ENCODE assay signal across 8 cellular contexts in the genomic region with DNA sequence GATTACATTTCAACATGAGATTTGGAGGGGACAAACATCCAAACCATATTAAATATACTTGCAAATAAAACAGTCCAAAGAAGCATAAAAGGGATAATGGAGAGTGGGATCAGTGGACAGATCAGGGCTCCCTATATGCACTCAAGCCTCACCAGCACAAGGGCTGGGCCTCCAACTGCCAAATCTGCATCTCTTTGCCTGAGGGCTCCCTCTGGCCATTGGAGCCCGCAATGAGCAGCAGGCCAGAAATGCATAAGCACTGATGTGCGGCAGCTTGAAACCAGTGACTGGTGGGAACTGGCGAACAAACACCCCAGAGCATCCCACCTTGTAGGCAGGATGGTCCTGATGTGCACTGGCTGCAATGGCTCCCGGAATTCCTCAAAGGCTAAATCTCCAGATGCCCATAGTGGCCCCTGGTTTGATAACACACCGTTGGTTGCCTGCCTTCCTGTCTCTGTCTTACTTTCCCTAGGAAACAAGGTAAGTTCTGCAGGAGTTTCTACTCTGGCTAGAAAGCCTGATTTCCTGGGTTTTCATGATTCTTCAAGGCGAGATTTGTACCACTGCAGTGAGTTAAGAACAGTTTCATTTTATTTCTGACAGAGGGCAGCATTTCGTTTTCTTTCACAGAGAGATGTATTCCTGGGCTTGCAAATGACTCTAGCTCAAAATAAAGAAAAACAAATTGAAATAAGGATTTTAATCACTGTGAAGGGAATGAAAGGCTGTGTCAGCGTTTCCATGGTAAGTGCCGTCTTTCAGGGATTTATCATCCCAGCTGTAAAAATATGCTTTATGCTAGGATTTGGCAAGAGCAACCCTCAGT. TPM values are rescaled to one million over a fixed set of nuclear protein-coding genes. Genes with fewer than 3 reads are reported as not detected.
DNase-seq lines count a peak whose midpoint lies in the region; ATAC-seq and TF ChIP-seq lines count a peak whose summit lies in the region.

No MANE protein-coding gene starts in this region.

- TF ChIP-seq CTCF in natural killer cell (IDR thresholded peaks at IDR 0.05) (peak; percentile 62), Caco-2 (IDR thresholded peaks at IDR 0.05; ENCODE audit: insufficient read depth in 1 of 2, low read depth in 1 of 2, low read length in 1 of 2, severe bottlenecking in 1 of 2, unreplicated experiment in 1 of 2) (peak in 1 of 2 experiments; percentile 48)

- intact Hi-C loops in natural killer cell (cut with micrococcal nuclease), result loop anchor here (1.0 kb wide), 2 partner anchors 216 to 341 kb away; no protein-coding TSS in a partner anchor
- intact Hi-C loops in Caco-2 (cut with micrococcal nuclease; ENCODE audit: unreplicated experiment), result loop anchor here (1.0 to 2.0 kb wide), 2 partner anchors 216 to 343 kb away; no protein-coding TSS in a partner anchor

- H3K36me3 ChIP-seq in Caco-2 (ENCODE audit: control insufficient read depth, insufficient read depth, low read length), result no peaks in the 10 kb centered on the region

- peaks cover 30% of the 10 kb centered on the region for H3K4me1 Mint-ChIP-seq in activated CD4-positive, alpha-beta T cell treated with anti-CD3 and anti-CD28 coated beads, Interleukin-2, amount 10 ng/mL, durations not matched to agents 7 days and 5 days
- peaks cover 19 to 24% of the 10 kb centered on the region in 2 donors for H3K4me1 Mint-ChIP-seq in effector memory CD8-positive, alpha-beta T cell (ENCODE audit: low read depth in 2 of 2)
- H3K4me1 Mint-ChIP-seq in natural killer cell, result peaks cover 20 to 22% of the 10 kb centered on the region in 2 donors
- no peaks in the 10 kb centered on the region for H3K4me1 Mint-ChIP-seq in Caco-2 (ENCODE audit: low read depth, unreplicated experiment)

- no peaks in the 10 kb centered on the region for H3K4me1 ChIP-seq in Caco-2

- peaks cover 21% of the 10 kb centered on the region for H3K36me3 Mint-ChIP-seq in activated CD4-positive, alpha-beta T cell treated with anti-CD3 and anti-CD28 coated beads, Interleukin-2, amount 10 ng/mL, durations not matched to agents 7 days and 5 days (ENCODE audit: low read depth)
- peaks cover 7% of the 10 kb centered on the region for H3K36me3 Mint-ChIP-seq in effector memory CD8-positive, alpha-beta T cell (ENCODE audit: insufficient read depth)
- H3K36me3 Mint-ChIP-seq in natural killer cell, result peaks cover 12% of the 10 kb centered on the region
- H3K36me3 Mint-ChIP-seq in Caco-2 (ENCODE audit: insufficient read depth, unreplicated experiment), result no peaks in the 10 kb centered on the region

- CTCF ChIA-PET in activated CD4-positive, alpha-beta T cell treated with anti-CD3 and anti-CD28 coated beads, Interleukin-2, amount 10 ng/mL, durations not matched to agents 7 days and 5 days (lab: Charles Lee), result interaction anchor here (1.0 to 2.6 kb wide), 13 partner anchors 9 to 227 kb away, joined by 3 to 12 read pairs (median 3); partner anchors contain the start of gene SNRK
- CTCF ChIA-PET in Caco-2 (lab: Charles Lee), result interaction anchor here (0.9 to 1.0 kb wide), 4 partner anchors 200 to 341 kb away, joined by 3 to 7 read pairs (median 4); no protein-coding TSS in a partner anchor

- H3K27ac Mint-ChIP-seq in activated CD4-positive, alpha-beta T cell treated with anti-CD3 and anti-CD28 coated beads, Interleukin-2, amount 10 ng/mL, durations not matched to agents 7 days and 5 days, result peak overlapping the region; percentile 96
- H3K27ac Mint-ChIP-seq in effector memory CD8-positive, alpha-beta T cell, result peak overlapping the region; percentile 93 to 96
- H3K27ac Mint-ChIP-seq in natural killer cell (peak overlapping the region; percentile 87 to 93), Caco-2 (ENCODE audit: unreplicated experiment) (no peak overlapping the region)

- DNase-seq in activated CD4-positive, alpha-beta T cell treated with anti-CD3 and anti-CD28 coated beads, Interleukin-2, amount 10 ng/mL, durations not matched to agents 7 days and 5 days, result peak; percentile 25
- no peak for DNase-seq in activated CD4-positive, alpha-beta T cell treated with anti-CD3 and anti-CD28 coated beads for 4 hours
- DNase-seq in RPMI8226 (peak; percentile 41), natural killer cell (no peak), T1000 (lab: John Stamatoyannopoulos, UW) (no peak), Caco-2 (no peak)
- no peak for DNase-seq in effector memory CD8-positive, alpha-beta T cell
- no peak for DNase-seq in activated CD4-positive, CD25-positive, alpha-beta regulatory T cell treated with anti-CD3 and anti-CD28 coated beads, Interleukin-2, amount 50 U/mL, for 72 hours

- no TSS peak for BruUV-seq in Caco-2 (replicated peaks; lab: Mats Ljungman, UMichigan)

- H3K9me3 ChIP-seq in Caco-2, result 0 out of 2 replicates have a peak, but pooled peaks cover 4% of the 10 kb centered on the region

- no peaks in the 10 kb centered on the region for H3K27me3 ChIP-seq in Caco-2 (replicated peaks; ENCODE audit: control insufficient read depth, insufficient read depth, low read length)

- H3K4me3 Mint-ChIP-seq in activated CD4-positive, alpha-beta T cell treated with anti-CD3 and anti-CD28 coated beads, Interleukin-2, amount 10 ng/mL, durations not matched to agents 7 days and 5 days, result no peak overlapping the region
- H3K4me3 Mint-ChIP-seq in effector memory CD8-positive, alpha-beta T cell, result peak overlapping the region; percentile 73 to 79
- peak overlapping the region; percentile 83 for H3K4me3 Mint-ChIP-seq in natural killer cell
- no peak overlapping the region for H3K4me3 Mint-ChIP-seq in Caco-2 (ENCODE audit: unreplicated experiment)

- no peaks in the 10 kb centered on the region for H3K27me3 Mint-ChIP-seq in activated CD4-positive, alpha-beta T cell treated with anti-CD3 and anti-CD28 coated beads, Interleukin-2, amount 10 ng/mL, durations not matched to agents 7 days and 5 days
- H3K27me3 Mint-ChIP-seq in effector memory CD8-positive, alpha-beta T cell, result no peaks in the 10 kb centered on the region
- H3K27me3 Mint-ChIP-seq in natural killer cell (ENCODE audit: low read depth in 2 of 2), result no peaks in the 10 kb centered on the region
- peaks cover 3% of the 10 kb centered on the region for H3K27me3 Mint-ChIP-seq in Caco-2 (ENCODE audit: insufficient read depth, unreplicated experiment)

- peaks cover 22% of the 10 kb centered on the region for H3K9me3 Mint-ChIP-seq in activated CD4-positive, alpha-beta T cell treated with anti-CD3 and anti-CD28 coated beads, Interleukin-2, amount 10 ng/mL, durations not matched to agents 7 days and 5 days
- H3K9me3 Mint-ChIP-seq in effector memory CD8-positive, alpha-beta T cell, result peaks cover 0 to 9% of the 10 kb centered on the region in 2 donors
- peaks cover 5 to 11% of the 10 kb centered on the region in 2 donors for H3K9me3 Mint-ChIP-seq in natural killer cell
- H3K9me3 Mint-ChIP-seq in Caco-2 (ENCODE audit: unreplicated experiment), result peaks cover 9% of the 10 kb centered on the region

- POLR2A ChIA-PET in activated CD4-positive, alpha-beta T cell treated with anti-CD3 and anti-CD28 coated beads, Interleukin-2, amount 10 ng/mL, durations not matched to agents 7 days and 5 days (lab: Charles Lee), result no interaction called here
- POLR2A ChIA-PET in Caco-2 (lab: Charles Lee), result no interaction called here

- no peak overlapping the region for H3K4me3 ChIP-seq in Caco-2 (ENCODE audit: low read depth, low read length)

- peak; percentile 68 for ATAC-seq in effector memory CD8-positive, alpha-beta T cell (replicated peaks)
- peak; percentile 60 to 73 (median 72) for ATAC-seq in natural killer cell

RNA-seq across cellular contexts. Expression of gene POMGNT2, which starts 56.0 kb away (rescaled TPM):
- total RNA-seq in activated CD4-positive, alpha-beta T cell treated with anti-CD3 and anti-CD28 coated beads, Interleukin-2, amount 10 ng/mL, durations not matched to agents 7 days and 5 days, result 1 to 10 TPM; 6.7 to 6.9 TPM
- 1 to 10 TPM; 4.3 to 7.4 (median 6.6) TPM for total RNA-seq in natural killer cell
- total RNA-seq in Caco-2 (2022), result 9.1 and 10.1 TPM in 2 replicates

Comparison
In these comparisons a context has a peak if more than half of its experiments do, and no peak if none do; other contexts are left out.
1. DNase-seq: peak in activated CD4-positive, alpha-beta T cell treated with anti-CD3 and anti-CD28 coated beads, Interleukin-2, amount 10 ng/mL, durations not matched to agents 7 days and 5 days (single experiment) and RPMI8226 (single experiment); none in activated CD4-positive, alpha-beta T cell treated with anti-CD3 and anti-CD28 coated beads for 4 hours (0 of 2), effector memory CD8-positive, alpha-beta T cell (0 of 3), natural killer cell (single experiment), T1000 (single experiment), Caco-2 (0 of 2) and activated CD4-positive, CD25-positive, alpha-beta regulatory T cell treated with anti-CD3 and anti-CD28 coated beads, Interleukin-2, amount 50 U/mL, for 72 hours (single experiment).
2. H3K4me3 Mint-ChIP-seq: peak in effector memory CD8-positive, alpha-beta T cell (2 of 2) and natural killer cell (single experiment); none in activated CD4-positive, alpha-beta T cell treated with anti-CD3 and anti-CD28 coated beads, Interleukin-2, amount 10 ng/mL, durations not matched to agents 7 days and 5 days (single experiment) and Caco-2 (single experiment).